8 cellular contexts compared by ENCODE assay signal in genomic region chr19:13905634-13906524, GRCh38. TPM values are rescaled to one million over a fixed set of nuclear protein-coding genes. Genes with fewer than 3 reads are reported as not detected.
DNase-seq lines count a peak whose midpoint lies in the region; ATAC-seq, FAIRE-seq and TF ChIP-seq lines count a peak whose summit lies in the region.

TSS of gene BRME1 (minus strand) at chr19:13906117. CDS start at chr19:13904892, 1,225 bp downstream.
TSS of gene CC2D1A (plus strand) at chr19:13906201. CDS start at chr19:13906442, 241 bp downstream.

- intact Hi-C loops in CD4-positive, alpha-beta T cell (cut with DNase I, micrococcal nuclease) = loop anchor here in 1 of 2 experiments (1.0 to 5.0 kb wide), 4 partner anchors 25 to 786 kb away; partner anchors contain the start of genes DCAF15, RFX1 and ZNF333

- H4K8ac ChIP-seq in H1 (ENCODE audit: extremely low read depth, insufficient read depth, low read length) = peak within 1 kb of the TSS; percentile 93

- peak within 1 kb of the TSS; percentile 95 for H3K18ac ChIP-seq in H1 (ENCODE audit: extremely low read depth, low read length)

- 15% methylated on average over 63 of the region's 87 CpGs; no CpG with 5 or more reads in 1 of the 2 experiments for WGBS in H1 (ENCODE audit: extremely low coverage in 1 of 2, insufficient coverage in 1 of 2, insufficient read length in 1 of 2, insufficient replicate concordance in 2 of 2, low coverage in 1 of 2, low lambda C conversion rate in 2 of 2, missing lambda C conversion rate in 1 of 2), 2 experiments

- H3K27me3 ChIP-seq in CD4-positive, alpha-beta T cell (ENCODE audit: control insufficient read depth, insufficient read depth, low read length) = no peaks in the 10 kb centered on the region
- H3K27me3 ChIP-seq in H1 (replicated peaks in 1 of 4; ENCODE audit: control insufficient read depth in 3 of 4, extremely low read depth in 1 of 4, insufficient read depth in 3 of 4, low read length in 3 of 4) = peaks cover 0 to 4% (median 3%) of the 10 kb centered on the region in 4 experiments; a peak in 3 of 7 replicates

- no peak within 1 kb of the TSS for H3K56ac ChIP-seq in H1 (replicated peaks; ENCODE audit: insufficient read length, low read depth, low read length)

- TF ChIP-seq POLR2A in H1 (IDR thresholded peaks at IDR 0.05; ENCODE audit: control extremely low read depth in 1 of 2, low read depth in 2 of 2, low read length in 2 of 2) = peak in 1 of 2 experiments; percentile 49; a peak in 1 of 3 replicates

- ATAC-seq in CD4-positive, alpha-beta T cell (ENCODE audit: poor library complexity) = peak; percentile 99
- ATAC-seq in GM19452 (IDR thresholded peaks at IDR 0.05; ENCODE audit: unreplicated experiment) = peak; percentile 82

- peak within 1 kb of the TSS; percentile 46; the same call in 1 of the 2 replicates for H2AFZ ChIP-seq in H1 (ENCODE audit: low read length)

- H4K20me1 ChIP-seq in H1 (replicated peaks in 1 of 2; ENCODE audit: control insufficient read depth in 1 of 2, insufficient read depth in 2 of 2, low read length in 2 of 2) = no peaks in the 10 kb centered on the region

- H2AK5ac ChIP-seq in H1 (ENCODE audit: low read depth, low read length) = no peak within 1 kb of the TSS

- no peak for TF ChIP-seq EP300 in H1 (IDR thresholded peaks at IDR 0.05; ENCODE audit: borderline replicate concordance in 1 of 2, low read depth in 2 of 2, low read length in 2 of 2)

- H3K9me3 ChIP-seq in CD4-positive, alpha-beta T cell (ENCODE audit: control insufficient read depth, low read length) = no peaks in the 10 kb centered on the region
- H3K9me3 ChIP-seq in H1 (ENCODE audit: insufficient read depth in 2 of 2, low read depth in 1 of 2, low read length in 1 of 2) = no peaks in the 10 kb centered on the region

- H3K4me3 Mint-ChIP-seq in CD4-positive, alpha-beta T cell = peak within 1 kb of the TSS; percentile 92

- no peaks in the 10 kb centered on the region; a peak in 1 of 8 replicates for H3K36me3 ChIP-seq in H1 (ENCODE audit: control insufficient read depth in 2 of 4, insufficient read depth in 4 of 4, low read length in 3 of 4)

- CTCF ChIA-PET in CD4-positive, alpha-beta T cell (lab: Charles Lee) = no interaction called here
- CTCF ChIA-PET in H1 (lab: Charles Lee; ENCODE audit: partially characterized antibody) = interaction anchor here (0.5 to 1.7 kb wide), 10 partner anchors 9 to 567 kb away, joined by 3 to 4 read pairs (median 3); no protein-coding TSS in a partner anchor

- H3K9ac ChIP-seq in H1 (replicated peaks in 1 of 4; ENCODE audit: extremely low read depth in 1 of 4, low read depth in 3 of 4, low read length in 3 of 4) = peak within 1 kb of the TSS; percentile 47 to 69 (median 61)

- peak within 1 kb of the TSS; percentile 88 for H4K5ac ChIP-seq in H1 (ENCODE audit: insufficient read length, low read depth, low read length)

- peak within 1 kb of the TSS; percentile 66 for H3K27ac Mint-ChIP-seq in CD4-positive, alpha-beta T cell

- H2BK20ac ChIP-seq in H1 (ENCODE audit: low read length) = no peak within 1 kb of the TSS

- peak within 1 kb of the TSS; percentile 55 to 68 for H3K4me2 ChIP-seq in H1 (ENCODE audit: insufficient read depth in 1 of 2, low read depth in 2 of 2, low read length in 2 of 2)

- H3K14ac ChIP-seq in H1 (ENCODE audit: insufficient read length) = no peak within 1 kb of the TSS

- peaks cover 8% of the 10 kb centered on the region; the same call in 1 of the 2 replicates for H3K23me2 ChIP-seq in H1 (ENCODE audit: low read depth, low read length)

- no peak for TF ChIP-seq CTCF in CD4-positive, alpha-beta T cell (IDR thresholded peaks at IDR 0.05)
- no peak for TF ChIP-seq CTCF in H1 (IDR thresholded peaks at IDR 0.05; ENCODE audit: control extremely low read depth in 1 of 3, insufficient read depth in 1 of 3, low read depth in 1 of 3, low read length in 3 of 3)

- peaks cover 6% of the 10 kb centered on the region for H3K36me3 Mint-ChIP-seq in CD4-positive, alpha-beta T cell (ENCODE audit: low read depth)

- H3K27me3 Mint-ChIP-seq in CD4-positive, alpha-beta T cell = no peaks in the 10 kb centered on the region

- H2BK5ac ChIP-seq in H1 (ENCODE audit: low read depth, low read length) = peak within 1 kb of the TSS; percentile 71; the same call in 1 of the 2 replicates

- no peaks in the 10 kb centered on the region for H3K79me2 ChIP-seq in H1 (ENCODE audit: control insufficient read depth in 1 of 2, insufficient read depth in 2 of 2, low read length in 2 of 2)

- H2BK12ac ChIP-seq in H1 (ENCODE audit: low read depth, low read length) = 0 out of 2 replicates have a peak within 1 kb of the TSS, but pooled peaks have one; percentile 27

- peak in 1 of 2 experiments; percentile 1; a peak in 1 of 4 replicates for TF ChIP-seq RAD21 in H1 (IDR thresholded peaks at IDR 0.05 in 1 of 2, conservative IDR thresholded peaks at IDR 0.05 in 1 of 2; ENCODE audit: low read depth in 2 of 2, low read length in 2 of 2)

- no peak within 1 kb of the TSS for H3K23ac ChIP-seq in H1 (ENCODE audit: insufficient read length)

- H3K4me3 ChIP-seq in H1 (ENCODE audit: extremely low read depth in 1 of 4, insufficient read depth in 2 of 4, low read depth in 3 of 4, low read length in 4 of 4) = peak within 1 kb of the TSS; percentile 81 to 85 (median 82)

- peaks cover 3% of the 10 kb centered on the region; the same call in 1 of the 2 replicates for H3K79me1 ChIP-seq in H1 (ENCODE audit: low read depth, low read length)

- H3K4me1 Mint-ChIP-seq in CD4-positive, alpha-beta T cell (ENCODE audit: low read depth) = peaks cover 13% of the 10 kb centered on the region

- H3K4ac ChIP-seq in H1 (replicated peaks; ENCODE audit: insufficient read length, low read depth, low read length) = peak within 1 kb of the TSS; percentile 94

- peak; percentile 88 to 96 (median 92) for DNase-seq in CD4-positive, alpha-beta T cell
- DNase-seq in HS-5 (ENCODE audit: low read depth) = peak; percentile 53
- DNase-seq in NK-92 treated with Interleukin-12 subunit alpha and Interleukin-12 subunit beta, amount 100 ng/mL, for 24 hours (lab: John Stamatoyannopoulos, UW) = peak; percentile 95
- DNase-seq in activated CD8-positive, alpha-beta memory T cell treated with anti-CD3 and anti-CD28 coated beads for 48 hours (ENCODE audit: low read depth in 2 of 3, low spot score in 2 of 3) = peak; percentile 87 to 91 (median 91)
- DNase-seq in H1 (ENCODE audit: low read depth in 1 of 2, low spot score in 2 of 2) = peak; percentile 67 to 95
- peak; percentile 99 for DNase-seq in mesenteric fat pad (ENCODE audit: low spot score)
- peak; percentile 84 for DNase-seq in stimulated activated CD8-positive, alpha-beta memory T cell treated with anti-CD3 and anti-CD28 coated beads, Interleukin-15, amount 100 ng/mL, for 1 hour (ENCODE audit: low read depth)

- no peaks in the 10 kb centered on the region for H3K9me3 Mint-ChIP-seq in CD4-positive, alpha-beta T cell

- H2BK120ac ChIP-seq in H1 (replicated peaks; ENCODE audit: low read depth, low read length) = no peak within 1 kb of the TSS

- H4K91ac ChIP-seq in H1 (replicated peaks; ENCODE audit: insufficient read length, low read length) = no peak within 1 kb of the TSS

- H3K4me1 ChIP-seq in H1 (replicated peaks in 1 of 4; ENCODE audit: control insufficient read depth in 3 of 4, insufficient read depth in 4 of 4, low read length in 3 of 4) = peaks cover 0 to 6% (median under 1%) of the 10 kb centered on the region in 4 experiments; a peak in 2 of 7 replicates

- POLR2A ChIA-PET in CD4-positive, alpha-beta T cell (lab: Charles Lee) = interaction anchor here (1.2 to 2.7 kb wide), 2 partner anchors 46 to 126 kb away, joined by 4 to 9 read pairs; partner anchors contain the start of genes DCAF15 and IL27RA
- POLR2A ChIA-PET in H1 (lab: Charles Lee; ENCODE audit: partially characterized antibody) = interaction anchor here (1.0 to 2.5 kb wide), 4 partner anchors 25 to 56 kb away, joined by 4 to 7 read pairs (median 4); no protein-coding TSS in a partner anchor

- no peak within 1 kb of the TSS for H2BK15ac ChIP-seq in H1 (ENCODE audit: low read length)

- peak within 1 kb of the TSS; percentile 49 for H3K27ac ChIP-seq in CD4-positive, alpha-beta T cell (ENCODE audit: low read depth, low read length)
- 0 out of 2 replicates have a peak within 1 kb of the TSS, but pooled peaks have one; percentile 12 for H3K27ac ChIP-seq in H1 (ENCODE audit: low read depth, low read length)

- FAIRE-seq in H1 (lab: Jason Lieb, UNC) = no peak

TF ChIP-seq in H1, 55 proteins besides CTCF, POLR2A, EP300 and RAD21 (continues in another document):
- no peak for TF ChIP-seq CBX5 (IDR thresholded peaks at IDR 0.05; ENCODE audit: low read depth, low read length)
- TF ChIP-seq YY1 (IDR thresholded peaks at IDR 0.05; ENCODE audit: low read depth, low read length) = no peak; the same call in 1 of the 2 replicates
- no peak for TF ChIP-seq RXRA (IDR thresholded peaks at IDR 0.05; ENCODE audit: insufficient read depth, low read depth, low read length)
- TF ChIP-seq RFX5 (IDR thresholded peaks at IDR 0.05; ENCODE audit: borderline replicate concordance, low read depth, low read length) = no peak
- TF ChIP-seq GTF2F1 (IDR thresholded peaks at IDR 0.05; ENCODE audit: borderline replicate concordance, low read depth, low read length) = no peak
- peak; percentile 63 for TF ChIP-seq ASH2L (IDR thresholded peaks at IDR 0.05; ENCODE audit: low read length)

RNA-seq across cellular contexts. Expression of gene BRME1, which starts in this region (rescaled TPM):
- total RNA-seq in CD4-positive, alpha-beta T cell = 1 to 10 TPM; 1.1 to 1.3 TPM
- total RNA-seq in H1 (2021; fragmentation: NEBNext Ultra II Directional; extraction: Animal tissue kit (Norgen Biotek cat#: 25700)) = 4.6 and 4.7 TPM in 2 replicates
- polyA plus RNA-seq in H1 (2011; rRNA removed) = 4.6 and 6.0 TPM in 2 replicates
- polyA plus RNA-seq in H1 (2011; cell fraction: cytosol; rRNA removed) = 5.2 TPM
- polyA plus RNA-seq in H1 (2011; cell fraction: nucleus; rRNA removed) = 12.9 TPM
- 2.8 to 5.0 TPM (median 3.9 TPM) in 4 replicates for polyA plus RNA-seq in H1 (2012, experiment 1 of 2)
- polyA plus RNA-seq in H1 (2012, experiment 2 of 2) = 3.1 TPM
- polyA plus RNA-seq in H1 (2013, experiment 1 of 2) = 3.8 TPM
- 3.4 TPM for polyA plus RNA-seq in H1 (2013, experiment 2 of 2)
- polyA minus RNA-seq in H1 (2011; rRNA and poly(A)+ RNA removed) = 2.5 and 3.4 TPM in 2 replicates
- 3.8 TPM for polyA minus RNA-seq in H1 (2011; cell fraction: cytosol; rRNA and poly(A)+ RNA removed)
- 7.3 TPM for polyA minus RNA-seq in H1 (2011; cell fraction: nucleus; rRNA and poly(A)+ RNA removed)
- 0.67 TPM for total RNA-seq in mesenteric fat pad

RNA-seq across cellular contexts. Expression of gene CC2D1A, which starts in this region (rescaled TPM):
- 10 to 100 TPM; 16.4 to 16.9 TPM for total RNA-seq in CD4-positive, alpha-beta T cell
- total RNA-seq in H1 (2021; fragmentation: NEBNext Ultra II Directional; extraction: Animal tissue kit (Norgen Biotek cat#: 25700)) = 33.0 and 36.4 TPM in 2 replicates
- 12.5 and 20.5 TPM in 2 replicates for polyA plus RNA-seq in H1 (2011; rRNA removed)
- 17.1 TPM for polyA plus RNA-seq in H1 (2011; cell fraction: cytosol; rRNA removed)
- polyA plus RNA-seq in H1 (2011; cell fraction: nucleus; rRNA removed) = 71.1 TPM
- 20.2 to 39.2 TPM (median 31.7 TPM) in 4 replicates for polyA plus RNA-seq in H1 (2012, experiment 1 of 2)
- 21.2 TPM for polyA plus RNA-seq in H1 (2012, experiment 2 of 2)
- polyA plus RNA-seq in H1 (2013, experiment 1 of 2) = 17.9 TPM
- 16.1 TPM for polyA plus RNA-seq in H1 (2013, experiment 2 of 2)
- polyA minus RNA-seq in H1 (2011; rRNA and poly(A)+ RNA removed) = 15.8 and 22.9 TPM in 2 replicates
- polyA minus RNA-seq in H1 (2011; cell fraction: cytosol; rRNA and poly(A)+ RNA removed) = 17.1 TPM
- 19.3 TPM for polyA minus RNA-seq in H1 (2011; cell fraction: nucleus; rRNA and poly(A)+ RNA removed)
- 30.2 TPM for total RNA-seq in mesenteric fat pad

Comparison
In these comparisons a context has a peak if more than half of its experiments do, and no peak if none do; other contexts are left out.
1. Peak in every context shown above with its lines: DNase-seq, ATAC-seq, H3K4me3 ChIP-seq and H3K27ac ChIP-seq.